In genomic region chr16:28492511-28492910, GRCh38 we compare ENCODE assay signal across 8 cellular contexts. TPM values are rescaled to one million over a fixed set of nuclear protein-coding genes. Genes with fewer than 3 reads are reported as not detected.
A peak's percentile ranks its signal among the peaks of the same experiment; 100 is the strongest.
DNase-seq lines count a peak whose midpoint lies in the region; ATAC-seq and TF ChIP-seq lines count a peak whose summit lies in the region.

No MANE protein-coding gene starts in this region.

- no peaks in the 10 kb centered on the region for H3K27me3 Mint-ChIP-seq in dendritic cell treated with granulocyte-macrophage colony-stimulating factor and Interleukin-4, amounts not matched to agents 40 ng/mL and 50 ng/mL, for 4 days
- peaks cover 23% of the 10 kb centered on the region for H3K27me3 Mint-ChIP-seq in nephron progenitor cell (ENCODE audit: low read depth, poor library complexity)

- H3K27ac Mint-ChIP-seq in dendritic cell treated with granulocyte-macrophage colony-stimulating factor and Interleukin-4, amounts not matched to agents 40 ng/mL and 50 ng/mL, for 4 days, result peak overlapping the region; percentile 96
- H3K27ac Mint-ChIP-seq in nephron progenitor cell, result peak overlapping the region; percentile 100

- no peaks in the 10 kb centered on the region for H3K9me3 ChIP-seq in BE2C
- no peaks in the 10 kb centered on the region for H3K9me3 ChIP-seq in MG63

- ATAC-seq in GM21529 (IDR thresholded peaks at IDR 0.05; ENCODE audit: unreplicated experiment) (no peak), HG02759 (IDR thresholded peaks at IDR 0.05; ENCODE audit: unreplicated experiment) (no peak)

- peaks cover 65% of the 10 kb centered on the region for H3K4me1 Mint-ChIP-seq in dendritic cell treated with granulocyte-macrophage colony-stimulating factor and Interleukin-4, amounts not matched to agents 40 ng/mL and 50 ng/mL, for 4 days (ENCODE audit: low read depth)
- peaks cover 28% of the 10 kb centered on the region for H3K4me1 Mint-ChIP-seq in nephron progenitor cell

- peaks cover 70% of the 10 kb centered on the region for H3K36me3 Mint-ChIP-seq in dendritic cell treated with granulocyte-macrophage colony-stimulating factor and Interleukin-4, amounts not matched to agents 40 ng/mL and 50 ng/mL, for 4 days (ENCODE audit: low read depth)
- peaks cover 6% of the 10 kb centered on the region for H3K36me3 Mint-ChIP-seq in nephron progenitor cell (ENCODE audit: low read depth)

- no peaks in the 10 kb centered on the region for H3K4me1 ChIP-seq in BE2C

- TF ChIP-seq CTCF in BE2C (IDR thresholded peaks at IDR 0.05; ENCODE audit: low read depth, low read length) (no peak), nephron progenitor cell (IDR thresholded peaks at IDR 0.05) (no peak)

- H3K36me3 ChIP-seq in BE2C (peaks cover 8% of the 10 kb centered on the region; the same call in 1 of the 2 replicates), MG63 (peaks cover 7% of the 10 kb centered on the region; the same call in 1 of the 2 replicates)

- no peaks in the 10 kb centered on the region for H3K9me3 Mint-ChIP-seq in dendritic cell treated with granulocyte-macrophage colony-stimulating factor and Interleukin-4, amounts not matched to agents 40 ng/mL and 50 ng/mL, for 4 days
- no peaks in the 10 kb centered on the region for H3K9me3 Mint-ChIP-seq in nephron progenitor cell

- H3K4me3 Mint-ChIP-seq in dendritic cell treated with granulocyte-macrophage colony-stimulating factor and Interleukin-4, amounts not matched to agents 40 ng/mL and 50 ng/mL, for 4 days, result peak overlapping the region; percentile 86
- H3K4me3 Mint-ChIP-seq in nephron progenitor cell, result peak overlapping the region; percentile 95

- intact Hi-C loops in dendritic cell treated with granulocyte-macrophage colony-stimulating factor and Interleukin-4, amounts not matched to agents 40 ng/mL and 50 ng/mL, for 4 days (cut with micrococcal nuclease), result loop anchor here (5.0 kb wide), 2 partner anchors 60 to 215 kb away; partner anchors contain the start of gene SGF29

- H3K4me3 ChIP-seq in BE2C (ENCODE audit: low read depth, low read length) (peak overlapping the region; percentile 97), MG63 (peak overlapping the region; percentile 92)

- H3K27me3 ChIP-seq in BE2C, result no peaks in the 10 kb centered on the region
- H3K27me3 ChIP-seq in MG63, result no peaks in the 10 kb centered on the region

- no peak for DNase-seq in BE2C
- DNase-seq in MG63, result no peak
- no peak for DNase-seq in nephron progenitor cell
- no peak for DNase-seq in NCI-H510A treated with DMSO at 0.1 percent for 48 hours (lab: John Stamatoyannopoulos, UW)
- DNase-seq in effector CD4-positive, alpha-beta T cell, result no peak

RNA-seq across cellular contexts. Expression of gene CLN3, which starts 0.6 kb away (rescaled TPM):
- 52.3 TPM for polyA plus RNA-seq in BE2C (2012; ENCODE audit: insufficient read depth, insufficient read length, low read depth)
- 11.9 and 27.5 TPM in 2 replicates for total RNA-seq in MG63 (2014; rRNA removed; shearing (Covaris generic); ENCODE audit: low replicate concordance)

RNA-seq across cellular contexts. Expression of gene APOBR, which starts 1.9 kb away (rescaled TPM):
- not detected for polyA plus RNA-seq in BE2C (2012; ENCODE audit: insufficient read depth, insufficient read length, low read depth)
- total RNA-seq in MG63 (2014; rRNA removed; shearing (Covaris generic); ENCODE audit: low replicate concordance), result not detected in 2 replicates

RNA-seq across cellular contexts. Expression of gene IL27, which starts 14.1 kb away (rescaled TPM):
- polyA plus RNA-seq in BE2C (2012; ENCODE audit: insufficient read depth, insufficient read length, low read depth), result not detected
- total RNA-seq in MG63 (2014; rRNA removed; shearing (Covaris generic); ENCODE audit: low replicate concordance), result not detected in 2 replicates

RNA-seq across cellular contexts. Expression of gene NPIPB7, which starts 20.4 kb away (rescaled TPM):
- polyA plus RNA-seq in BE2C (2012; ENCODE audit: insufficient read depth, insufficient read length, low read depth), result not detected
- total RNA-seq in MG63 (2014; rRNA removed; shearing (Covaris generic); ENCODE audit: low replicate concordance), result not detected in 2 replicates

RNA-seq across cellular contexts. Expression of gene NUPR1, which starts 46.3 kb away (rescaled TPM):
- 72.0 TPM for polyA plus RNA-seq in BE2C (2012; ENCODE audit: insufficient read depth, insufficient read length, low read depth)
- 38.1 and 78.4 TPM in 2 replicates for total RNA-seq in MG63 (2014; rRNA removed; shearing (Covaris generic); ENCODE audit: low replicate concordance)
